Comparison of ENCODE assay signal across 1 cellular context in the genomic region with DNA sequence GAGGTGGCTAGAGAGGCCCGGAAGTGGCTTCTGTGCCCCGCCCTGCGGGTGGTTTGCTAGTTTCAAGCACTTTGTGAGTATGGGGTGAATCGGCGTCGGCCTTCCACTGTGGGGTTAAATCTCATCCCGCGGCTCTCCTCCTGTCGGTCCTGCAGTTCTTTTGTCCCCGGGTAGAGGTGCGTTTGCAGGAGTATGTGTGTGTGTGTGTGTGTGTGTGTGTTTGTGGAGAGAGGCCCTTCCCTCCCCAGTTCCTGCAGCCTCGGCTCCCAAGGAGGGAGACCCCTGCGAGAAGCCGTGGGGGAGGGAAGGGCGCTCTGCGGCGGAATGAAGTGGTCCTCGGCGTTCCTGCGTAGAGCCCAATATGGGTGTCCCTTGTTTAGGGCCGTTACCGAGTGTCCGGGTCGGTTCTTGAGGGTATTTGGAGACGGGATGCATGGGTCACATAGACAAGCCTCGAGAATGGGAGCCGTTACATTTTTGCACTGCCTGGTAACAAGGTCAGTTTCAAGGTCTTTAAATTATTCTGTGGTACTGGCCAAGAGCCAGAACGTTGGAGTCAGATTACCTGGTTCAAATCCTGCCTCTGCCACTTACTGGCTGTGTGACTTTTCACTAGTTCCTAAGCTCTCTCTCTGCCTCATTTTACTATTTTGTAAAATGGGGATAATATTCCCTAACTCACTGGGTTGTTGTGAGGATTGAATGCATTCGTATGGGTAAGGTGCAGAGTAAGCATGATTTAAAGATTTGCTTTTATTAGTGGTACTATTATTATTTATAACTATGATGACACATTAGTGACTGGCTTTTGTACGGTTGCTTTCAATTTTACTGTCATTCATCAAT.
TF ChIP-seq lines count a peak whose summit lies in the region.

A gene (plus strand): TSS at position 56 of the 846 bp plus-strand sequence. CDS start 9,640 bp downstream, outside the sequence.

TF ChIP-seq in HepG2, 621 proteins besides CTCF, POLR2A, EP300 and RAD21 (continued from another document and continues in another):
- TF ChIP-seq, protein P1, sequence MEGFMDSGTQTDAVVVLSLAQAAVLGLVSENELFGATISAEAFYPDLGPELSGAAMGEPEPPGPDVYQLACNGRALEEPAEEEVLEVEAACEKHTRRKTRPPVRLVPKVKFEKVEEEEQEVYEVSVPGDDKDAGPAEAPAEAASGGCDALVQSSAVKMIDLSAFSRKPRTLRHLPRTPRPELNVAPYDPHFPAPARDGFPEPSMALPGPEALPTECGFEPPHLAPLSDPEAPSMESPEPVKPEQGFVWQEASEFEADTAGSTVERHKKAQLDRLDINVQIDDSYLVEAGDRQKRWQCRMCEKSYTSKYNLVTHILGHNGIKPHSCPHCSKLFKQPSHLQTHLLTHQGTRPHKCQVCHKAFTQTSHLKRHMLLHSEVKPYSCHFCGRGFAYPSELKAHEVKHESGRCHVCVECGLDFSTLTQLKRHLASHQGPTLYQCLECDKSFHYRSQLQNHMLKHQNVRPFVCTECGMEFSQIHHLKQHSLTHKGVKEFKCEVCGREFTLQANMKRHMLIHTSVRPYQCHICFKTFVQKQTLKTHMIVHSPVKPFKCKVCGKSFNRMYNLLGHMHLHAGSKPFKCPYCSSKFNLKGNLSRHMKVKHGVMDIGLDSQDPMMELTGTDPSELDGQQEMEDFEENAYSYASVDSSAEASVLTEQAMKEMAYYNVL (CRISPR knock-in tag; IDR thresholded peaks at IDR 0.05; ENCODE audit: borderline replicate concordance), result peak; percentile 82; the same call in 1 of the 2 replicates
- TF ChIP-seq, protein P2, sequence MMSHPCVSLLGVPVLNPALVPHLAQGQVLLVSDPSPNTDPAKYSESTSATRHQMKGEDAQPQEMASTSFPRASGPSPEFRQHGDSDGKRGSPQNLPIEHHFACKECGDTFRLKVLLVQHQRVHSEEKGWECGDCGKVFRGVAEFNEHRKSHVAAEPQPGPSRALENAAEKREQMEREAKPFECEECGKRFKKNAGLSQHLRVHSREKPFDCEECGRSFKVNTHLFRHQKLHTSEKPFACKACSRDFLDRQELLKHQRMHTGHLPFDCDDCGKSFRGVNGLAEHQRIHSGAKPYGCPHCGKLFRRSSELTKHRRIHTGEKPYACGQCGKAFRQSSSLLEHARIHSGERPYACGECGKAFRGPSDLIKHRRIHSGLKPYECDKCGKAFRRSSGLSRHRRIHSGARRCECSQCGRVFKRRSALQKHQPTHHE (CRISPR knock-in tag; IDR thresholded peaks at IDR 0.05; ENCODE audit: borderline replicate concordance), result no peak
- TF ChIP-seq, protein P3, sequence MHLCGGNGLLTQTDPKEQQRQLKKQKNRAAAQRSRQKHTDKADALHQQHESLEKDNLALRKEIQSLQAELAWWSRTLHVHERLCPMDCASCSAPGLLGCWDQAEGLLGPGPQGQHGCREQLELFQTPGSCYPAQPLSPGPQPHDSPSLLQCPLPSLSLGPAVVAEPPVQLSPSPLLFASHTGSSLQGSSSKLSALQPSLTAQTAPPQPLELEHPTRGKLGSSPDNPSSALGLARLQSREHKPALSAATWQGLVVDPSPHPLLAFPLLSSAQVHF (CRISPR knock-in tag; IDR thresholded peaks at IDR 0.05), result no peak
- TF ChIP-seq TEAD3 (CRISPR knock-in tag; optimal IDR thresholded peaks at IDR 0.05; ENCODE audit: borderline replicate concordance), result peak; percentile 62
- TF ChIP-seq ZNF510 (CRISPR knock-in tag; IDR thresholded peaks at IDR 0.05; ENCODE audit: low read depth), result 0 out of 2 replicates have a peak, but pooled peaks have one; percentile 55
- peak; percentile 40; the same call in 1 of the 2 replicates for TF ChIP-seq ZNF12 (CRISPR knock-in tag; IDR thresholded peaks at IDR 0.05)
- no peak for TF ChIP-seq CBX2 (IDR thresholded peaks at IDR 0.05; ENCODE audit: low read depth, low read length)
- no peak for TF ChIP-seq CBX2 (CRISPR knock-in tag; IDR thresholded peaks at IDR 0.05; ENCODE audit: low read depth)
- peak; percentile 91; the same call in 1 of the 2 replicates for TF ChIP-seq ZNF33A (CRISPR knock-in tag; IDR thresholded peaks at IDR 0.05; ENCODE audit: borderline replicate concordance)
- no peak for TF ChIP-seq ZNF446 (CRISPR knock-in tag; IDR thresholded peaks at IDR 0.05)
- peak; percentile 76; the same call in 1 of the 2 replicates for TF ChIP-seq ZMAT3 (CRISPR knock-in tag; conservative IDR thresholded peaks at IDR 0.05)
- TF ChIP-seq HDAC2 (CRISPR knock-in tag; IDR thresholded peaks at IDR 0.05), result peak; percentile 66; the same call in 1 of the 2 replicates
- 0 out of 2 replicates have a peak, but pooled peaks have one; percentile 50 for TF ChIP-seq NAIF1 (CRISPR knock-in tag; IDR thresholded peaks at IDR 0.05; ENCODE audit: borderline replicate concordance)
- TF ChIP-seq, protein P4, sequence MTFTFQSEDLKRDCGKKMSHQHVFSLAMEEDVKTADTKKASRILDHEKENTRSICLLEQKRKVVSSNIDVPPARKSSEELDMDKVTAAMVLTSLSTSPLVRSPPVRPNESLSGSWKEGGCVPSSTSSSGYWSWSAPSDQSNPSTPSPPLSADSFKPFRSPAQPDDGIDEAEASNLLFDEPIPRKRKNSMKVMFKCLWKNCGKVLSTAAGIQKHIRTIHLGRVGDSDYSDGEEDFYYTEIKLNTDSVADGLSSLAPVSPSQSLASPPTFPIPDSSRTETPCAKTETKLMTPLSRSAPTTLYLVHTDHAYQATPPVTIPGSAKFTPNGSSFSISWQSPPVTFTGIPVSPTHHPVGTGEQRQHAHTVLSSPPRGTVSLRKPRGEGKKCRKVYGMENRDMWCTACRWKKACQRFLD (CRISPR knock-in tag; IDR thresholded peaks at IDR 0.05; ENCODE audit: borderline replicate concordance), result peak; percentile 95
- TF ChIP-seq, protein P5, sequence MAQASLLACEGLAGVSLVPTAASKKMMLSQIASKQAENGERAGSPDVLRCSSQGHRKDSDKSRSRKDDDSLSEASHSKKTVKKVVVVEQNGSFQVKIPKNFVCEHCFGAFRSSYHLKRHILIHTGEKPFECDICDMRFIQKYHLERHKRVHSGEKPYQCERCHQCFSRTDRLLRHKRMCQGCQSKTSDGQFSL (CRISPR knock-in tag; IDR thresholded peaks at IDR 0.05), result no peak
- peak; percentile 83 for TF ChIP-seq ZEB1 (IDR thresholded peaks at IDR 0.05; ENCODE audit: insufficient replicate concordance, low read depth)
- peak; percentile 60; the same call in 1 of the 2 replicates for TF ChIP-seq JUNB (CRISPR knock-in tag; IDR thresholded peaks at IDR 0.05; ENCODE audit: borderline replicate concordance)
- peak; percentile 87; the same call in 1 of the 2 replicates for TF ChIP-seq MAZ (IDR thresholded peaks at IDR 0.05; ENCODE audit: borderline replicate concordance, low read depth, low read length)
- TF ChIP-seq MAZ (CRISPR knock-in tag; IDR thresholded peaks at IDR 0.05; ENCODE audit: low read depth), result peak; percentile 83
- peak; percentile 84; the same call in 1 of the 2 replicates for TF ChIP-seq ZNF556 (CRISPR knock-in tag; IDR thresholded peaks at IDR 0.05; ENCODE audit: borderline replicate concordance)
- TF ChIP-seq ARNTL (CRISPR knock-in tag; IDR thresholded peaks at IDR 0.05), result no peak
- TF ChIP-seq TOE1 (CRISPR knock-in tag; IDR thresholded peaks at IDR 0.05), result 0 out of 2 replicates have a peak, but pooled peaks have one; percentile 42
- TF ChIP-seq, protein P6, sequence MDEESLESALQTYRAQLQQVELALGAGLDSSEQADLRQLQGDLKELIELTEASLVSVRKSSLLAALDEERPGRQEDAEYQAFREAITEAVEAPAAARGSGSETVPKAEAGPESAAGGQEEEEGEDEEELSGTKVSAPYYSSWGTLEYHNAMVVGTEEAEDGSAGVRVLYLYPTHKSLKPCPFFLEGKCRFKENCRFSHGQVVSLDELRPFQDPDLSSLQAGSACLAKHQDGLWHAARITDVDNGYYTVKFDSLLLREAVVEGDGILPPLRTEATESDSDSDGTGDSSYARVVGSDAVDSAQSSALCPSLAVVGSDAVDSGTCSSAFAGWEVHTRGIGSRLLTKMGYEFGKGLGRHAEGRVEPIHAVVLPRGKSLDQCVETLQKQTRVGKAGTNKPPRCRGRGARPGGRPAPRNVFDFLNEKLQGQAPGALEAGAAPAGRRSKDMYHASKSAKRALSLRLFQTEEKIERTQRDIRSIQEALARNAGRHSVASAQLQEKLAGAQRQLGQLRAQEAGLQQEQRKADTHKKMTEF (CRISPR knock-in tag; IDR thresholded peaks at IDR 0.05), result peak; percentile 89
- no peak for TF ChIP-seq SETDB1 (CRISPR knock-in tag; IDR thresholded peaks at IDR 0.05; ENCODE audit: borderline replicate concordance)
- TF ChIP-seq ARHGAP35 (CRISPR knock-in tag; IDR thresholded peaks at IDR 0.05; ENCODE audit: borderline replicate concordance), result no peak; the same call in 1 of the 2 replicates
- TF ChIP-seq HOXA5 (CRISPR knock-in tag; IDR thresholded peaks at IDR 0.05), result peak; percentile 19; the same call in 1 of the 2 replicates
- TF ChIP-seq, protein P7, sequence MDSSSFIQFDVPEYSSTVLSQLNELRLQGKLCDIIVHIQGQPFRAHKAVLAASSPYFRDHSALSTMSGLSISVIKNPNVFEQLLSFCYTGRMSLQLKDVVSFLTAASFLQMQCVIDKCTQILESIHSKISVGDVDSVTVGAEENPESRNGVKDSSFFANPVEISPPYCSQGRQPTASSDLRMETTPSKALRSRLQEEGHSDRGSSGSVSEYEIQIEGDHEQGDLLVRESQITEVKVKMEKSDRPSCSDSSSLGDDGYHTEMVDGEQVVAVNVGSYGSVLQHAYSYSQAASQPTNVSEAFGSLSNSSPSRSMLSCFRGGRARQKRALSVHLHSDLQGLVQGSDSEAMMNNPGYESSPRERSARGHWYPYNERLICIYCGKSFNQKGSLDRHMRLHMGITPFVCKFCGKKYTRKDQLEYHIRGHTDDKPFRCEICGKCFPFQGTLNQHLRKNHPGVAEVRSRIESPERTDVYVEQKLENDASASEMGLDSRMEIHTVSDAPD (CRISPR knock-in tag; IDR thresholded peaks at IDR 0.05), result no peak
- TF ChIP-seq, protein P8, sequence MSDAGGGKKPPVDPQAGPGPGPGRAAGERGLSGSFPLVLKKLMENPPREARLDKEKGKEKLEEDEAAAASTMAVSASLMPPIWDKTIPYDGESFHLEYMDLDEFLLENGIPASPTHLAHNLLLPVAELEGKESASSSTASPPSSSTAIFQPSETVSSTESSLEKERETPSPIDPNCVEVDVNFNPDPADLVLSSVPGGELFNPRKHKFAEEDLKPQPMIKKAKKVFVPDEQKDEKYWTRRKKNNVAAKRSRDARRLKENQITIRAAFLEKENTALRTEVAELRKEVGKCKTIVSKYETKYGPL (CRISPR knock-in tag; IDR thresholded peaks at IDR 0.05), result no peak
- TF ChIP-seq NCOA5 (CRISPR knock-in tag; IDR thresholded peaks at IDR 0.05), result no peak
- TF ChIP-seq, protein P9, sequence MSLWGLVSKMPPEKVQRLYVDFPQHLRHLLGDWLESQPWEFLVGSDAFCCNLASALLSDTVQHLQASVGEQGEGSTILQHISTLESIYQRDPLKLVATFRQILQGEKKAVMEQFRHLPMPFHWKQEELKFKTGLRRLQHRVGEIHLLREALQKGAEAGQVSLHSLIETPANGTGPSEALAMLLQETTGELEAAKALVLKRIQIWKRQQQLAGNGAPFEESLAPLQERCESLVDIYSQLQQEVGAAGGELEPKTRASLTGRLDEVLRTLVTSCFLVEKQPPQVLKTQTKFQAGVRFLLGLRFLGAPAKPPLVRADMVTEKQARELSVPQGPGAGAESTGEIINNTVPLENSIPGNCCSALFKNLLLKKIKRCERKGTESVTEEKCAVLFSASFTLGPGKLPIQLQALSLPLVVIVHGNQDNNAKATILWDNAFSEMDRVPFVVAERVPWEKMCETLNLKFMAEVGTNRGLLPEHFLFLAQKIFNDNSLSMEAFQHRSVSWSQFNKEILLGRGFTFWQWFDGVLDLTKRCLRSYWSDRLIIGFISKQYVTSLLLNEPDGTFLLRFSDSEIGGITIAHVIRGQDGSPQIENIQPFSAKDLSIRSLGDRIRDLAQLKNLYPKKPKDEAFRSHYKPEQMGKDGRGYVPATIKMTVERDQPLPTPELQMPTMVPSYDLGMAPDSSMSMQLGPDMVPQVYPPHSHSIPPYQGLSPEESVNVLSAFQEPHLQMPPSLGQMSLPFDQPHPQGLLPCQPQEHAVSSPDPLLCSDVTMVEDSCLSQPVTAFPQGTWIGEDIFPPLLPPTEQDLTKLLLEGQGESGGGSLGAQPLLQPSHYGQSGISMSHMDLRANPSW (CRISPR knock-in tag; IDR thresholded peaks at IDR 0.05; ENCODE audit: borderline replicate concordance), result no peak; the same call in none of the 2 replicates
- 0 out of 2 replicates have a peak, but pooled peaks have one; percentile 32 for TF ChIP-seq CEBPG (CRISPR knock-in tag; IDR thresholded peaks at IDR 0.05)
- peak; percentile 80; the same call in 1 of the 2 replicates for TF ChIP-seq TBX2 (CRISPR knock-in tag; IDR thresholded peaks at IDR 0.05; ENCODE audit: borderline replicate concordance)
- TF ChIP-seq, protein P10, sequence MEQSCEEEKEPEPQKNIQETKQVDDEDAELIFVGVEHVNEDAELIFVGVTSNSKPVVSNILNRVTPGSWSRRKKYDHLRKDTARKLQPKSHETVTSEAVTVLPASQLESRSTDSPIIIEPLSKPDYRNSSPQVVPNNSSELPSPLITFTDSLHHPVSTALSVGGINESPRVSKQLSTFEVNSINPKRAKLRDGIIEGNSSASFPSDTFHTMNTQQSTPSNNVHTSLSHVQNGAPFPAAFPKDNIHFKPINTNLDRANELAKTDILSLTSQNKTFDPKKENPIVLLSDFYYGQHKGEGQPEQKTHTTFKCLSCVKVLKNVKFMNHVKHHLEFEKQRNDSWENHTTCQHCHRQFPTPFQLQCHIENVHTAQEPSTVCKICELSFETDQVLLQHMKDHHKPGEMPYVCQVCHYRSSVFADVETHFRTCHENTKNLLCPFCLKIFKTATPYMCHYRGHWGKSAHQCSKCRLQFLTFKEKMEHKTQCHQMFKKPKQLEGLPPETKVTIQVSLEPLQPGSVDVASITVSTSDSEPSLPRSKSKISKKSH (CRISPR knock-in tag; IDR thresholded peaks at IDR 0.05; ENCODE audit: borderline replicate concordance), result peak; percentile 89; the same call in 1 of the 2 replicates
- TF ChIP-seq SP1 (IDR thresholded peaks at IDR 0.05), result no peak
- TF ChIP-seq SP1 (CRISPR knock-in tag; IDR thresholded peaks at IDR 0.05), result 0 out of 2 replicates have a peak, but pooled peaks have one; percentile 27
